In the genomic region with DNA sequence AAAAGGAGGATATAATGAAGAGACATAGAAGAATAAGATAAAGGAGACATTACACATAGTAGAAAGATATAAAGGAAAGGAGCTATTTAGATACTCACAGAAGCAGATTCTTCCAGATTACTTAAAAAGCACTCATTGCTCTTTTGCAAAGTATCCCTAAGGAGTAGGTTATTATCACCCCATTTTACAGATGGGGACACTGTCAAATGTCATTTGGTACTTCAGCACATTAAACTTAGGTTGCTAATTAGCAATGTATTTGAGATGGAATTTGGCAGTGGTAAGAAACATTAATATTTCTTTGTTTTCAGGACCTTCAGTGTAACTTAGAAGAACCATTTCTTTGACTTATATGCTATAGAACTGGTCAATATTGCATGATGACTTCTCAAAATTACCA, we compare ENCODE assay signal across 3 cellular contexts.
TF ChIP-seq lines count a peak whose summit lies in the region.

No MANE protein-coding gene starts in this region.

TF ChIP-seq in liver, 16 proteins besides CTCF, POLR2A, EP300 and RAD21:
- TF ChIP-seq YY1 (IDR thresholded peaks at IDR 0.05) (no peak), NR2F2 (IDR thresholded peaks at IDR 0.05) (no peak), HNF4G (IDR thresholded peaks at IDR 0.05) (no peak), RXRA (IDR thresholded peaks at IDR 0.05) (no peak), TAF1 (conservative IDR thresholded peaks at IDR 0.05) (no peak), SP1 (IDR thresholded peaks at IDR 0.05) (no peak), GABPA (IDR thresholded peaks at IDR 0.05 in 1 of 2, conservative IDR thresholded peaks at IDR 0.05 in 1 of 2) (no peak), HNF4A (conservative IDR thresholded peaks at IDR 0.05) (no peak), JUND (IDR thresholded peaks at IDR 0.05) (no peak)
TF ChIP-seq in liver: peak in this region for 0.

TF ChIP-seq in HepG2, 621 proteins besides CTCF, POLR2A, EP300 and RAD21 (continues in another document):
- no peak for TF ChIP-seq ZNF510 (CRISPR knock-in tag; IDR thresholded peaks at IDR 0.05; ENCODE audit: low read depth)
- TF ChIP-seq, protein P1, sequence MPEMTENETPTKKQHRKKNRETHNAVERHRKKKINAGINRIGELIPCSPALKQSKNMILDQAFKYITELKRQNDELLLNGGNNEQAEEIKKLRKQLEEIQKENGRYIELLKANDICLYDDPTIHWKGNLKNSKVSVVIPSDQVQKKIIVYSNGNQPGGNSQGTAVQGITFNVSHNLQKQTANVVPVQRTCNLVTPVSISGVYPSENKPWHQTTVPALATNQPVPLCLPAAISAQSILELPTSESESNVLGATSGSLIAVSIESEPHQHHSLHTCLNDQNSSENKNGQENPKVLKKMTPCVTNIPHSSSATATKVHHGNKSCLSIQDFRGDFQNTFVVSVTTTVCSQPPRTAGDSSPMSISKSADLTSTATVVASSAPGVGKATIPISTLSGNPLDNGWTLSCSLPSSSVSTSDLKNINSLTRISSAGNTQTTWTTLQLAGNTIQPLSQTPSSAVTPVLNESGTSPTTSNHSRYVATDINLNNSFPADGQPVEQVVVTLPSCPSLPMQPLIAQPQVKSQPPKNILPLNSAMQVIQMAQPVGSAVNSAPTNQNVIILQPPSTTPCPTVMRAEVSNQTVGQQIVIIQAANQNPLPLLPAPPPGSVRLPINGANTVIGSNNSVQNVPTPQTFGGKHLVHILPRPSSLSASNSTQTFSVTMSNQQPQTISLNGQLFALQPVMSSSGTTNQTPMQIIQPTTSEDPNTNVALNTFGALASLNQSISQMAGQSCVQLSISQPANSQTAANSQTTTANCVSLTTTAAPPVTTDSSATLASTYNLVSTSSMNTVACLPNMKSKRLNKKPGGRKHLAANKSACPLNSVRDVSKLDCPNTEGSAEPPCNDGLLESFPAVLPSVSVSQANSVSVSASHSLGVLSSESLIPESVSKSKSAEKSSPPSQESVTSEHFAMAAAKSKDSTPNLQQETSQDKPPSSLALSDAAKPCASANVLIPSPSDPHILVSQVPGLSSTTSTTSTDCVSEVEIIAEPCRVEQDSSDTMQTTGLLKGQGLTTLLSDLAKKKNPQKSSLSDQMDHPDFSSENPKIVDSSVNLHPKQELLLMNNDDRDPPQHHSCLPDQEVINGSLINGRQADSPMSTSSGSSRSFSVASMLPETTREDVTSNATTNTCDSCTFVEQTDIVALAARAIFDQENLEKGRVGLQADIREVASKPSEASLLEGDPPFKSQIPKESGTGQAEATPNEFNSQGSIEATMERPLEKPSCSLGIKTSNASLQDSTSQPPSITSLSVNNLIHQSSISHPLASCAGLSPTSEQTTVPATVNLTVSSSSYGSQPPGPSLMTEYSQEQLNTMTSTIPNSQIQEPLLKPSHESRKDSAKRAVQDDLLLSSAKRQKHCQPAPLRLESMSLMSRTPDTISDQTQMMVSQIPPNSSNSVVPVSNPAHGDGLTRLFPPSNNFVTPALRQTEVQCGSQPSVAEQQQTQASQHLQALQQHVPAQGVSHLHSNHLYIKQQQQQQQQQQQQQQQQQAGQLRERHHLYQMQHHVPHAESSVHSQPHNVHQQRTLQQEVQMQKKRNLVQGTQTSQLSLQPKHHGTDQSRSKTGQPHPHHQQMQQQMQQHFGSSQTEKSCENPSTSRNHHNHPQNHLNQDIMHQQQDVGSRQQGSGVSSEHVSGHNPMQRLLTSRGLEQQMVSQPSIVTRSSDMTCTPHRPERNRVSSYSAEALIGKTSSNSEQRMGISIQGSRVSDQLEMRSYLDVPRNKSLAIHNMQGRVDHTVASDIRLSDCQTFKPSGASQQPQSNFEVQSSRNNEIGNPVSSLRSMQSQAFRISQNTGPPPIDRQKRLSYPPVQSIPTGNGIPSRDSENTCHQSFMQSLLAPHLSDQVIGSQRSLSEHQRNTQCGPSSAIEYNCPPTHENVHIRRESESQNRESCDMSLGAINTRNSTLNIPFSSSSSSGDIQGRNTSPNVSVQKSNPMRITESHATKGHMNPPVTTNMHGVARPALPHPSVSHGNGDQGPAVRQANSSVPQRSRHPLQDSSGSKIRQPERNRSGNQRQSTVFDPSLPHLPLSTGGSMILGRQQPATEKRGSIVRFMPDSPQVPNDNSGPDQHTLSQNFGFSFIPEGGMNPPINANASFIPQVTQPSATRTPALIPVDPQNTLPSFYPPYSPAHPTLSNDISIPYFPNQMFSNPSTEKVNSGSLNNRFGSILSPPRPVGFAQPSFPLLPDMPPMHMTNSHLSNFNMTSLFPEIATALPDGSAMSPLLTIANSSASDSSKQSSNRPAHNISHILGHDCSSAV (CRISPR knock-in tag; IDR thresholded peaks at IDR 0.05; ENCODE audit: borderline replicate concordance): no peak
- no peak for TF ChIP-seq ZNF615 (CRISPR knock-in tag; IDR thresholded peaks at IDR 0.05; ENCODE audit: borderline replicate concordance)
- TF ChIP-seq ZMYM4 (CRISPR knock-in tag; IDR thresholded peaks at IDR 0.05): no peak
- TF ChIP-seq, protein P2, sequence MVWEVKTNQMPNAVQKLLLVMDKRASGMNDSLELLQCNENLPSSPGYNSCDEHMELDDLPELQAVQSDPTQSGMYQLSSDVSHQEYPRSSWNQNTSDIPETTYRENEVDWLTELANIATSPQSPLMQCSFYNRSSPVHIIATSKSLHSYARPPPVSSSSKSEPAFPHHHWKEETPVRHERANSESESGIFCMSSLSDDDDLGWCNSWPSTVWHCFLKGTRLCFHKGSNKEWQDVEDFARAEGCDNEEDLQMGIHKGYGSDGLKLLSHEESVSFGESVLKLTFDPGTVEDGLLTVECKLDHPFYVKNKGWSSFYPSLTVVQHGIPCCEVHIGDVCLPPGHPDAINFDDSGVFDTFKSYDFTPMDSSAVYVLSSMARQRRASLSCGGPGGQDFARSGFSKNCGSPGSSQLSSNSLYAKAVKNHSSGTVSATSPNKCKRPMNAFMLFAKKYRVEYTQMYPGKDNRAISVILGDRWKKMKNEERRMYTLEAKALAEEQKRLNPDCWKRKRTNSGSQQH (CRISPR knock-in tag; IDR thresholded peaks at IDR 0.05; ENCODE audit: low read depth): no peak
- TF ChIP-seq, protein P3, sequence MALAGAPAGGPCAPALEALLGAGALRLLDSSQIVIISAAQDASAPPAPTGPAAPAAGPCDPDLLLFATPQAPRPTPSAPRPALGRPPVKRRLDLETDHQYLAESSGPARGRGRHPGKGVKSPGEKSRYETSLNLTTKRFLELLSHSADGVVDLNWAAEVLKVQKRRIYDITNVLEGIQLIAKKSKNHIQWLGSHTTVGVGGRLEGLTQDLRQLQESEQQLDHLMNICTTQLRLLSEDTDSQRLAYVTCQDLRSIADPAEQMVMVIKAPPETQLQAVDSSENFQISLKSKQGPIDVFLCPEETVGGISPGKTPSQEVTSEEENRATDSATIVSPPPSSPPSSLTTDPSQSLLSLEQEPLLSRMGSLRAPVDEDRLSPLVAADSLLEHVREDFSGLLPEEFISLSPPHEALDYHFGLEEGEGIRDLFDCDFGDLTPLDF (CRISPR knock-in tag; IDR thresholded peaks at IDR 0.05): no peak
- TF ChIP-seq KAT8 (CRISPR knock-in tag; IDR thresholded peaks at IDR 0.05): no peak
- TF ChIP-seq NONO (IDR thresholded peaks at IDR 0.05): no peak
- no peak for TF ChIP-seq NONO (CRISPR knock-in tag; conservative IDR thresholded peaks at IDR 0.05)
- TF ChIP-seq ISL2 (CRISPR knock-in tag; IDR thresholded peaks at IDR 0.05): no peak
- no peak for TF ChIP-seq MYNN (CRISPR knock-in tag; IDR thresholded peaks at IDR 0.05; ENCODE audit: low read depth)
- TF ChIP-seq JARID2 (CRISPR knock-in tag; IDR thresholded peaks at IDR 0.05; ENCODE audit: insufficient replicate concordance): no peak
- no peak for TF ChIP-seq ZNF883 (CRISPR knock-in tag; IDR thresholded peaks at IDR 0.05; ENCODE audit: not compliant biosample characterization)
- TF ChIP-seq POLR2AphosphoS2 (IDR thresholded peaks at IDR 0.05; ENCODE audit: low read depth, low read length): no peak
- no peak for TF ChIP-seq SNAPC2 (CRISPR knock-in tag; IDR thresholded peaks at IDR 0.05)
- TF ChIP-seq GATA4 (IDR thresholded peaks at IDR 0.05; ENCODE audit: borderline replicate concordance, low read depth): no peak

TF ChIP-seq in K562, 482 proteins besides CTCF, POLR2A, EP300 and RAD21:
- TF ChIP-seq RBM25 (IDR thresholded peaks at IDR 0.05; ENCODE audit: low read depth, low read length, severe bottlenecking): peak; percentile 71
- TF ChIP-seq ZNF239 (CRISPR knock-in tag; IDR thresholded peaks at IDR 0.05): no peak
- TF ChIP-seq BCOR (IDR thresholded peaks at IDR 0.05): 0 out of 2 replicates have a peak, but pooled peaks have one; percentile 58
- TF ChIP-seq ZNF707 (CRISPR knock-in tag; conservative IDR thresholded peaks at IDR 0.05): no peak
- TF ChIP-seq ETS2 (tag; IDR thresholded peaks at IDR 0.05; ENCODE audit: borderline replicate concordance, poor library complexity, severe bottlenecking): no peak
- no peak for TF ChIP-seq SOX6 (IDR thresholded peaks at IDR 0.05)
- TF ChIP-seq KDM1A (IDR thresholded peaks at IDR 0.05): peak; percentile 24 to 31; a peak in 1 of 4 replicates
- TF ChIP-seq HNRNPH1 (optimal IDR thresholded peaks at IDR 0.05; ENCODE audit: low read depth, low read length): no peak
TF ChIP-seq in K562: peak in this region for 3.
